1 cellular context compared by ENCODE assay signal in the genomic region with DNA sequence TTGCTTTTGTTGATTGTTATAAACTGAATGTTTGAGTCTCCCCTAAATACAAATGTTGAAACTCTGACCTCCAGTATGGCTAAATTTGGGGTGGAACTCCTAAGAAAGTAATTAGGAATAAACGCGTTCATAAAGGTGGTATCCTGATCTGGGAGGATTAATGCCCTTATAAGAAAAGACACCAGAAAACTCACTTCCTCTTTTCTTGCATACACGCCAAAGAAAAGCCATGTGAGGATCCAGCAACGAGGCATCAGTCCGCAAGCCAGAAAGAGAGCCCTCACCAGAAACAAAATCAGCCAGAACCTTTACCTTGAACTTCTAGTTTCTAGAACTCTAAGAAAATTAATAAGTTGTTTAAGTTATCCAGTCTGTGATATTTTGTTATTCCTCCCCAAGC.
TF ChIP-seq lines count a peak whose summit lies in the region.

No MANE protein-coding gene starts in this region.

TF ChIP-seq in GM12878, 131 proteins besides CTCF, POLR2A, EP300 and RAD21 (continued from another document):
- TF ChIP-seq SPI1 (IDR thresholded peaks at IDR 0.05; ENCODE audit: borderline replicate concordance, insufficient read depth, low read depth, low read length) (peak; percentile 80), HCFC1 (IDR thresholded peaks at IDR 0.05; ENCODE audit: low read length) (no peak), BMI1 (IDR thresholded peaks at IDR 0.05; ENCODE audit: borderline replicate concordance) (no peak), ZBED1 (IDR thresholded peaks at IDR 0.05; ENCODE audit: borderline replicate concordance) (no peak), HDAC2 (IDR thresholded peaks at IDR 0.05) (no peak)
- TF ChIP-seq, protein P1, sequence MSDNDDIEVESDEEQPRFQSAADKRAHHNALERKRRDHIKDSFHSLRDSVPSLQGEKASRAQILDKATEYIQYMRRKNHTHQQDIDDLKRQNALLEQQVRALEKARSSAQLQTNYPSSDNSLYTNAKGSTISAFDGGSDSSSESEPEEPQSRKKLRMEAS (IDR thresholded peaks at IDR 0.05; ENCODE audit: low read depth, low read length), result no peak
- TF ChIP-seq, protein P2, sequence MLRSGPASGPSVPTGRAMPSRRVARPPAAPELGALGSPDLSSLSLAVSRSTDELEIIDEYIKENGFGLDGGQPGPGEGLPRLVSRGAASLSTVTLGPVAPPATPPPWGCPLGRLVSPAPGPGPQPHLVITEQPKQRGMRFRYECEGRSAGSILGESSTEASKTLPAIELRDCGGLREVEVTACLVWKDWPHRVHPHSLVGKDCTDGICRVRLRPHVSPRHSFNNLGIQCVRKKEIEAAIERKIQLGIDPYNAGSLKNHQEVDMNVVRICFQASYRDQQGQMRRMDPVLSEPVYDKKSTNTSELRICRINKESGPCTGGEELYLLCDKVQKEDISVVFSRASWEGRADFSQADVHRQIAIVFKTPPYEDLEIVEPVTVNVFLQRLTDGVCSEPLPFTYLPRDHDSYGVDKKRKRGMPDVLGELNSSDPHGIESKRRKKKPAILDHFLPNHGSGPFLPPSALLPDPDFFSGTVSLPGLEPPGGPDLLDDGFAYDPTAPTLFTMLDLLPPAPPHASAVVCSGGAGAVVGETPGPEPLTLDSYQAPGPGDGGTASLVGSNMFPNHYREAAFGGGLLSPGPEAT (IDR thresholded peaks at IDR 0.05; ENCODE audit: low read depth), result no peak
TF ChIP-seq in GM12878: peak in this region for 1.
